Comparison of ENCODE assay signal across 5 cellular contexts in the genomic region with DNA sequence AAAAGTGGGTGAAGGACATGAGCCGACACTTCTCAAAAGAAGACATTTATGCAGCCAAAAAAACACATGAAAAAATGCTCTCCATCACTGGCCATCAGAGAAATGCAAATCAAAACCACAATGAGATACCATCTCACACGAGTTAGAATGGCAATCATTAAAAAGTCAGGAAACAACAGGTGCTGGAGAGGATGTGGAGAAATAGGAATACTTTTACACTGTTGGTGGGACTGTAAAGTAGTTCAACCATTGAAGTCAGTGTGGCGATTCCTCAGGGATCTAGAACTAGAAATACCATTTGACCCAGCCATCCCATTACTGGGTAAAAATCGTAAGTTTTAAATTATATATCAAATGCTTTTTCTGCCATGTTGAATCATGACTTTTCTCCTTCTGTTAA. TPM values are rescaled to one million over a fixed set of nuclear protein-coding genes. Genes with fewer than 3 reads are reported as not detected.
"Had no signal": no experiment of that assay in that cellular context is flagged by ENCODE, and none has a peak within 500 bp of the region (broad histone marks: within the 10 kb centered on the region; RNA-seq: fewer than 3 reads in every experiment).

No MANE protein-coding gene starts in this region.

RNA-seq across cellular contexts. Expression of a gene that starts 54.8 kb away (rescaled TPM):
- total RNA-seq: GM23338, H1, H9, HFFc6 had no signal
- polyA plus RNA-seq: GM23248, GM23338, H1 had no signal
